Comparison of ENCODE assay signal across 15 cellular contexts in the genomic region with DNA sequence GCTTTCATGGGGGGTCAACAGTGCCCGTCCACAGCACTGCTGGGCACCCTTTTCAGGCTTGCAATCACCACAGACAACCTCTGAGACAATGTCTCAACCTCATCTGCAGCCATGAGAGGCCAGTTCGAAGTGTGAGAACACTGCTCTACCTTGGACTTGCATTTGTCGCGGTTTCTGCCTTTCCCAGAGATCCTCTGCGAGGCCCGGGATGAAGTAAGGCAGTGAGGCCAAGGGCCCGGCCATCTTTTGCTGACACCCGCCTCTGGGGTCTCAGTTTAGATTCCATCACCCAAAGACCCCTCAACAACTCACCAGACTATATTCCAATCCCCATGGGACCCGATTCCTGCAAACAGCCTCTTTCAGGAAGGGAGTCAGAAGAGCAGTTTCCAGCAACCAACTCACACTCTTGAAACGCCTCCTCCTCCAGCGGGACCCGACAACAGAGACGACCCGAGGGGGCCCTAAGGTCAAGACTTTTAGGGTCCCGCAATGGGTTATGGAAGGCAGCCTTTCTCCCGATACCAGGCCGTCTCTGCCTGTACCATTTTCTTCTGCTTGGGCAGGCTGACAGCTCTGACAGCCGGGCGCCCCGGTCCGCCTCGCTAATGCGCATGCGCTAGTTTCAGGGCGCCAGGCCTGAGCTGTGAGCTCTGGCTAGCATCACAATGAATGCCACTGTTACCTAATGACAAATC.
A peak's percentile ranks its signal among the peaks of the same experiment; 100 is the strongest.
DNase-seq lines count a peak whose midpoint lies in the region; TF ChIP-seq lines count a peak whose summit lies in the region.
"Had no signal": no experiment of that assay in that cellular context is flagged by ENCODE, and none has a peak within 500 bp of the region (broad histone marks: within the 10 kb centered on the region; RNA-seq: fewer than 3 reads in every experiment).

No MANE protein-coding gene starts in this region.

- no peaks in the 10 kb centered on the region for H3K36me3 ChIP-seq in stomach
- H3K36me3 ChIP-seq: BLaER1 had no signal

- intact Hi-C loops in stomach (cut with DNase I; ENCODE audit: low total_unique reads) = no loop called here

- no peaks in the 10 kb centered on the region for H3K4me1 ChIP-seq in stomach
- H3K4me1 ChIP-seq: BLaER1 had no signal

- no peak for TF ChIP-seq POLR2A in stomach (IDR thresholded peaks at IDR 0.05)

- DNase-seq in NCI-H2227 (lab: John Stamatoyannopoulos, UW; ENCODE audit: unreplicated experiment) = peak; percentile 4
- no peak for DNase-seq in NCI-H2227 treated with DMSO at 0.1 percent for 48 hours (lab: John Stamatoyannopoulos, UW)
- peak; percentile 53 for DNase-seq in NCI-H748 (lab: John Stamatoyannopoulos, UW; ENCODE audit: unreplicated experiment)
- peak; percentile 35 for DNase-seq in coronary artery (ENCODE audit: low spot score)
- DNase-seq in stomach = peak; percentile 24
- no peak for DNase-seq in T-helper 2 cell
- no peak for DNase-seq in NCI-H1436 treated with DMSO at 0.1 percent for 48 hours (lab: John Stamatoyannopoulos, UW)
- DNase-seq: CD8-positive, alpha-beta T cell; DMS79 treated with DMSO at 0.1 percent for 48 hours; NCI-H1105 treated with DMSO at 0.1 percent for 48 hours; NCI-H1694 treated with DMSO at 0.1 percent for 48 hours; NCI-H2107; NCI-H526 treated with DMSO at 0.1 percent for 48 hours; SHP77 treated with DMSO at 0.1 percent for 48 hours had no signal

- WGBS in stomach, 5 donors = 68 to 83% (median 78%) methylated on average over 24 to 25 of the region's 25 CpGs

- H3K27me3 ChIP-seq in stomach = no peaks in the 10 kb centered on the region
- H3K27me3 ChIP-seq: BLaER1 had no signal

- TF ChIP-seq EP300 in stomach (IDR thresholded peaks at IDR 0.05) = no peak

- H3K27ac ChIP-seq in coronary artery = no peak overlapping the region
- no peak overlapping the region for H3K27ac ChIP-seq in stomach
- H3K27ac ChIP-seq: BLaER1 had no signal

- no peak overlapping the region for H3K4me3 ChIP-seq in coronary artery
- H3K4me3 ChIP-seq in stomach = no peak overlapping the region
- H3K4me3 ChIP-seq: BLaER1 had no signal

- TF ChIP-seq CTCF in coronary artery (IDR thresholded peaks at IDR 0.05) = no peak
- no peak for TF ChIP-seq CTCF in stomach (IDR thresholded peaks at IDR 0.05)

- H3K9me3 ChIP-seq in stomach = peaks cover 0 to 74% (median 34%) of the 10 kb centered on the region in 4 donors

Comparison
In these comparisons a context has a peak if more than half of its experiments do, and no peak if none do; other contexts are left out.
1. DNase-seq: peak in NCI-H2227 (single experiment), NCI-H748 (single experiment), coronary artery (single experiment) and stomach (single experiment); none in NCI-H2227 treated with DMSO at 0.1 percent for 48 hours (single experiment), T-helper 2 cell (0 of 5) and NCI-H1436 treated with DMSO at 0.1 percent for 48 hours (single experiment).